In genomic region chr12:51969643-51970042, GRCh38 we compare ENCODE assay signal across 22 cellular contexts. TPM values are rescaled to one million over a fixed set of nuclear protein-coding genes. Genes with fewer than 3 reads are reported as not detected.
A peak's percentile ranks its signal among the peaks of the same experiment; 100 is the strongest.
DNase-seq lines count a peak whose midpoint lies in the region; ATAC-seq and TF ChIP-seq lines count a peak whose summit lies in the region.
"Had no signal": no experiment of that assay in that cellular context is flagged by ENCODE, and none has a peak within 500 bp of the region (broad histone marks: within the 10 kb centered on the region; RNA-seq: fewer than 3 reads in every experiment).

No MANE protein-coding gene starts in this region.

- no peak overlapping the region for H3K4me3 ChIP-seq in BLaER1 treated with 17β-estradiol and CSF1 and Interleukin-3, amounts not matched to agents 10 nM and 100 nM
- H3K4me3 ChIP-seq in CD4-positive, alpha-beta memory T cell (ENCODE audit: low read length in 2 of 2): no peak overlapping the region
- H3K4me3 ChIP-seq: SJSA1 had no signal

- H3K4me1 Mint-ChIP-seq in CD4-positive, alpha-beta memory T cell: peaks cover 44 to 57% (median 51%) of the 10 kb centered on the region in 4 donors
- peaks cover 42% of the 10 kb centered on the region for H3K4me1 Mint-ChIP-seq in activated T-helper 17 cell treated with anti-CD3 and anti-CD28 coated beads, Interleukin-2, amount 50 U/mL, for 72 hours
- peaks cover 49 to 54% of the 10 kb centered on the region in 2 donors for H3K4me1 Mint-ChIP-seq in natural killer cell

- no peak for ATAC-seq in activated T-helper 17 cell treated with anti-CD3 and anti-CD28 coated beads, Interleukin-2, amount 50 U/mL, for 72 hours (replicated peaks)
- ATAC-seq in natural killer cell: no peak
- ATAC-seq: Right ventricle myocardium inferior had no signal

- H3K27me3 ChIP-seq in BLaER1 treated with 17β-estradiol and CSF1 and Interleukin-3, amounts not matched to agents 10 nM and 100 nM: no peaks in the 10 kb centered on the region
- no peaks in the 10 kb centered on the region for H3K27me3 ChIP-seq in CD4-positive, alpha-beta memory T cell (ENCODE audit: insufficient read depth, low read length)
- H3K27me3 ChIP-seq: SJSA1 had no signal

- no peaks in the 10 kb centered on the region for H3K27me3 Mint-ChIP-seq in CD4-positive, alpha-beta memory T cell
- no peaks in the 10 kb centered on the region for H3K27me3 Mint-ChIP-seq in activated T-helper 17 cell treated with anti-CD3 and anti-CD28 coated beads, Interleukin-2, amount 50 U/mL, for 72 hours
- no peaks in the 10 kb centered on the region for H3K27me3 Mint-ChIP-seq in natural killer cell (ENCODE audit: low read depth in 2 of 2)

- CTCF ChIA-PET in CD4-positive, alpha-beta memory T cell (lab: Charles Lee; ENCODE audit: partially characterized antibody): interaction anchor here (1.3 to 7.6 kb wide), 8 partner anchors 9 to 55 kb away, joined by 3 to 61 read pairs (median 10); partner anchors contain the start of gene ACVR1B

- POLR2A ChIA-PET in CD4-positive, alpha-beta memory T cell (lab: Charles Lee; ENCODE audit: partially characterized antibody): interaction anchor here (0.6 kb wide), 1 partner anchor 1521 kb away, joined by 3 read pairs; no protein-coding TSS in a partner anchor

- H3K36me3 ChIP-seq in BLaER1 treated with 17β-estradiol and CSF1 and Interleukin-3, amounts not matched to agents 10 nM and 100 nM: peaks cover 0 to 57% (median 38%) of the 10 kb centered on the region in 11 experiments; a peak in 17 of 22 replicates
- no peaks in the 10 kb centered on the region for H3K36me3 ChIP-seq in CD4-positive, alpha-beta memory T cell (ENCODE audit: insufficient read depth, low read length)
- H3K36me3 ChIP-seq: SJSA1 had no signal

- peak overlapping the region; percentile 87 to 98 (median 95); a peak in 20 of 22 replicates for H3K4me2 ChIP-seq in BLaER1 treated with 17β-estradiol and CSF1 and Interleukin-3, amounts not matched to agents 10 nM and 100 nM
- H3K4me2 ChIP-seq: KMS-11 had no signal

- no peaks in the 10 kb centered on the region for H3K9me3 Mint-ChIP-seq in CD4-positive, alpha-beta memory T cell
- H3K9me3 Mint-ChIP-seq in activated T-helper 17 cell treated with anti-CD3 and anti-CD28 coated beads, Interleukin-2, amount 50 U/mL, for 72 hours: no peaks in the 10 kb centered on the region
- no peaks in the 10 kb centered on the region for H3K9me3 Mint-ChIP-seq in natural killer cell

- peak overlapping the region in 4 of 7 donors; percentile 44 to 66 (median 54) for H3K27ac Mint-ChIP-seq in CD4-positive, alpha-beta memory T cell
- H3K27ac Mint-ChIP-seq in activated T-helper 17 cell treated with anti-CD3 and anti-CD28 coated beads, Interleukin-2, amount 50 U/mL, for 72 hours: peak overlapping the region; percentile 64
- no peak overlapping the region for H3K27ac Mint-ChIP-seq in natural killer cell

- peaks cover 51 to 98% (median 64%) of the 10 kb centered on the region in 10 experiments for H3K4me1 ChIP-seq in BLaER1 treated with 17β-estradiol and CSF1 and Interleukin-3, amounts not matched to agents 10 nM and 100 nM
- peaks cover 49% of the 10 kb centered on the region for H3K4me1 ChIP-seq in CD4-positive, alpha-beta memory T cell (ENCODE audit: insufficient read depth, low read length)

- H3K9me3 ChIP-seq in BLaER1 treated with 17β-estradiol and CSF1 and Interleukin-3, amounts not matched to agents 10 nM and 100 nM (replicated peaks in 1 of 11): peaks cover 0 to 10% (median 0%) of the 10 kb centered on the region in 11 experiments; a peak in 3 of 22 replicates
- no peaks in the 10 kb centered on the region for H3K9me3 ChIP-seq in CD4-positive, alpha-beta memory T cell (ENCODE audit: control insufficient read depth in 1 of 2, low read length in 2 of 2)
- H3K9me3 ChIP-seq: SJSA1 had no signal

- no peak for DNase-seq in CD4-positive, alpha-beta memory T cell
- DNase-seq in natural killer cell (no peak), NCI-H2107 treated with DMSO at 0.1 percent for 48 hours (lab: John Stamatoyannopoulos, UW; ENCODE audit: unreplicated experiment) (no peak), NCI-H82 treated with DMSO at 0.1 percent for 48 hours (lab: John Stamatoyannopoulos, UW; ENCODE audit: unreplicated experiment) (no peak), NCI-H510A (lab: John Stamatoyannopoulos, UW) (no peak)
- DNase-seq: ACHN, DMS79, GOT3, HCEC 1CT, NCI-H1105, NCI-H146, NCI-H2029, NCI-H2171, NCI-H526, OCI-M1 had no signal

- H3K27ac ChIP-seq in BLaER1 treated with 17β-estradiol and CSF1 and Interleukin-3, amounts not matched to agents 10 nM and 100 nM: peak overlapping the region in 10 of 11 experiments; percentile 93 to 99 (median 97); a peak in 15 of 22 replicates
- no peak overlapping the region for H3K27ac ChIP-seq in CD4-positive, alpha-beta memory T cell (ENCODE audit: low read depth, low read length)
- H3K27ac ChIP-seq: C4-2B, HL-60, KMS-11, SJSA1 had no signal

- no peaks in the 10 kb centered on the region for H3K36me3 Mint-ChIP-seq in CD4-positive, alpha-beta memory T cell
- H3K36me3 Mint-ChIP-seq in activated T-helper 17 cell treated with anti-CD3 and anti-CD28 coated beads, Interleukin-2, amount 50 U/mL, for 72 hours (ENCODE audit: low read depth): no peaks in the 10 kb centered on the region
- no peaks in the 10 kb centered on the region for H3K36me3 Mint-ChIP-seq in natural killer cell

- H3K9ac ChIP-seq in BLaER1 treated with 17β-estradiol and CSF1 and Interleukin-3, amounts not matched to agents 10 nM and 100 nM: peak overlapping the region in 1 of 11 experiments; percentile 13; a peak in 1 of 22 replicates
- H3K9ac ChIP-seq: KMS-11 had no signal

- peaks cover 0 to 38% (median 4%) of the 10 kb centered on the region in 11 experiments; a peak in 8 of 22 replicates for H4K20me1 ChIP-seq in BLaER1 treated with 17β-estradiol and CSF1 and Interleukin-3, amounts not matched to agents 10 nM and 100 nM

- no peak for TF ChIP-seq CTCF in natural killer cell (IDR thresholded peaks at IDR 0.05)

- intact Hi-C loops in CD4-positive, alpha-beta memory T cell (cut with micrococcal nuclease): no loop called here
- intact Hi-C loops in natural killer cell (cut with micrococcal nuclease): no loop called here

- peak overlapping the region in 3 of 8 donors; percentile 3 to 51 (median 47) for H3K4me3 Mint-ChIP-seq in CD4-positive, alpha-beta memory T cell
- peak overlapping the region; percentile 72 for H3K4me3 Mint-ChIP-seq in activated T-helper 17 cell treated with anti-CD3 and anti-CD28 coated beads, Interleukin-2, amount 50 U/mL, for 72 hours
- peak overlapping the region; percentile 35 for H3K4me3 Mint-ChIP-seq in natural killer cell

RNA-seq across cellular contexts. Expression of gene ACVR1B, which starts 18.1 kb away (rescaled TPM):
- total RNA-seq in CD4-positive, alpha-beta memory T cell: 10 to 100 TPM; 10.8 to 12.6 TPM
- 1 to 10 TPM in 1 of 2 donors, under 1 TPM in 1; 0.42 to 2.5 TPM for polyA plus RNA-seq in CD4-positive, alpha-beta memory T cell
- total RNA-seq in activated T-helper 17 cell treated with anti-CD3 and anti-CD28 coated beads, Interleukin-2, amount 50 U/mL, for 72 hours: 1 to 10 TPM; 6.8 TPM
- 1 to 10 TPM; 5.9 to 9.6 (median 6.6) TPM for total RNA-seq in natural killer cell

RNA-seq across cellular contexts. Expression of gene TAMALIN, which starts 37.1 kb away (rescaled TPM):
- total RNA-seq in CD4-positive, alpha-beta memory T cell: 10 to 100 TPM; 30.5 to 31.7 TPM
- polyA plus RNA-seq in CD4-positive, alpha-beta memory T cell: 1 to 10 TPM; 1.2 to 5.3 TPM
- 10 to 100 TPM in 1 of 2 donors, 1 to 10 TPM in 1; 3.5 to 26.3 TPM for total RNA-seq in activated T-helper 17 cell treated with anti-CD3 and anti-CD28 coated beads, Interleukin-2, amount 50 U/mL, for 72 hours
- 100 to 1,000 TPM; 403 to 663 (median 424) TPM for total RNA-seq in natural killer cell

Comparison
In these comparisons a context has a peak if more than half of its experiments do, and no peak if none do; other contexts are left out.
1. H3K27ac Mint-ChIP-seq: peak in CD4-positive, alpha-beta memory T cell (4 of 7) and activated T-helper 17 cell treated with anti-CD3 and anti-CD28 coated beads, Interleukin-2, amount 50 U/mL, for 72 hours (single experiment); none in natural killer cell (0 of 2).
2. RNA of gene TAMALIN, which starts 37.1 kb away (total RNA-seq): 403 to 663 TPM in natural killer cell; 30.5 to 31.7 TPM in CD4-positive, alpha-beta memory T cell and 3.5 to 26.3 TPM in activated T-helper 17 cell treated with anti-CD3 and anti-CD28 coated beads, Interleukin-2, amount 50 U/mL, for 72 hours; every median in the first group is over 10 times any median in the second.